In the genomic region with DNA sequence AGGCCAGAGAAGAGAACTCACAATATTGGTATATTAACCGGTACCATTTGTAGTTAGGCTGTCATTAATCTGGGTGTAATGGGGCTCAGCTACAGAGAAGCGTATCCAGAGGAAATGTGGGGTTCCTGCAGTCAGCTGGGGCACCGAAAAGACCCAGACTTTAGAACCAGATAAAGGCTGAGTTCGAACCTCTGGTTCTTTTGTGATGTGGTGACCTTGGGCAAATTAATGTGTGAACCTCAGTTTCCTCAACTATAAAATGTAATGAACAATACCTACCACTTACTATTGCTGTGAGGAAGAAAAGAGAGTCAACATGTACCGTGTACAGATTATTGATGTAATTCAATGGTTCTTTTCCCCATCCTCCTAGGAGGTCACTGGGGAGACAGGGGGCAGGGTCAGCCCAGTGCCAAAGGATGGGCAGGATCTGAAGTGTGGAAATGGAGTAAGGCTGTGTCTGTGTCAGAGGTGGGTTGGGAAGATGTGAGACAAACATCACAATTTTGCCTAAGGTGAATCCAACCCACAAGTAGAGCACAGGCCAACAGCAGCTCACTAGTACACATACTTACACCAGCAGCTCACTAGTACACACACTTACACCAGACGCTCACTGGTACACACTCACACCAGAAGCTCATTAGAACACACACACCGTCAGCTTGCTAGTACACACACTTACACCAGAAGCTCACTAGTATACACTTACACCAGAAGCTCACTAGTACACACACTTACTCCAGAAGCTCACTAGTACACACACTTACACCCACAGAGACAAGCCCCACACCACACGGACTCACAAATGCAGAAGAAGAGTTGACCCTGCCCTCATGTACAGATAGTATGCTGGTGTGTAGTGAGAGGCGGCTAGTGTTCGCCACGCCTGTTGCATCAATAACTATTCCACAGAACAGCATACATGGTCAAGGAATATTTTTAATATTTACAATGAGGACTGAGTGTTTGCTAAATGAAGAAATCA, we compare ENCODE assay signal across 11 cellular contexts. TPM values are rescaled to one million over a fixed set of nuclear protein-coding genes. Genes with fewer than 3 reads are reported as not detected.
A peak's percentile ranks its signal among the peaks of the same experiment; 100 is the strongest.
DNase-seq lines count a peak whose midpoint lies in the region; ATAC-seq lines count a peak whose summit lies in the region.
"Had no signal": no experiment of that assay in that cellular context is flagged by ENCODE, and none has a peak within 500 bp of the region (broad histone marks: within the 10 kb centered on the region; RNA-seq: fewer than 3 reads in every experiment).

No MANE protein-coding gene starts in this region.

- H2AK5ac ChIP-seq in mesenchymal stem cell (ENCODE audit: low read length, severe bottlenecking) = no peak overlapping the region

- H3K27me3 Mint-ChIP-seq in activated naive CD4-positive, alpha-beta T cell treated with anti-CD3 and anti-CD28 coated beads, Interleukin-2, amount 10 ng/mL, durations not matched to agents 7 days and 5 days = peaks cover 10% of the 10 kb centered on the region

- no peak overlapping the region for H3K14ac ChIP-seq in mesenchymal stem cell (ENCODE audit: low read length in 2 of 2)

- no peak overlapping the region for H3K9ac ChIP-seq in mesenchymal stem cell (ENCODE audit: low read length)

- no peak overlapping the region for H3K4ac ChIP-seq in mesenchymal stem cell (ENCODE audit: low read depth in 1 of 2, low read length in 2 of 2)

- no peak overlapping the region for H2BK120ac ChIP-seq in mesenchymal stem cell (ENCODE audit: low read depth, low read length)

- H3K9me3 ChIP-seq in mesenchymal stem cell (ENCODE audit: control insufficient read depth, low read length) = no peaks in the 10 kb centered on the region

- peak overlapping the region; percentile 92 for H3K4me3 Mint-ChIP-seq in activated naive CD4-positive, alpha-beta T cell treated with anti-CD3 and anti-CD28 coated beads, Interleukin-2, amount 10 ng/mL, durations not matched to agents 7 days and 5 days

- DNase-seq in activated naive CD4-positive, alpha-beta T cell treated with anti-CD3 and anti-CD28 coated beads, Interleukin-2, amount 10 ng/mL, durations not matched to agents 7 days and 5 days = peak; percentile 60
- no peak for DNase-seq in activated naive CD4-positive, alpha-beta T cell treated with Interleukin-2 at 50 U/mL for 16 hours
- no peak for DNase-seq in activated naive CD4-positive, alpha-beta T cell treated with anti-CD3 and anti-CD28 coated beads, Interleukin-2, amount 50 U/mL, for 72 hours (ENCODE audit: low spot score in 2 of 2)
- DNase-seq in mesenchymal stem cell (no peak), NCI-H345 treated with DMSO at 0.1 percent for 48 hours (lab: John Stamatoyannopoulos, UW; ENCODE audit: unreplicated experiment) (no peak), RKO (ENCODE audit: low spot score) (no peak)
- no peak for DNase-seq in stimulated activated CD4-positive, alpha-beta T cell treated with anti-CD3 and anti-CD28 coated beads, Interleukin-4, amount 100 ng/mL, for 1 hour
- DNase-seq: dorsolateral prefrontal cortex; stimulated activated CD4-positive, alpha-beta T cell treated with anti-CD3 and anti-CD28 coated beads, Interleukin-4, amount 100 ng/mL, for 4 hours had no signal

- CTCF ChIA-PET in activated naive CD4-positive, alpha-beta T cell treated with anti-CD3 and anti-CD28 coated beads, Interleukin-2, amount 10 ng/mL, durations not matched to agents 7 days and 5 days (lab: Charles Lee) = interaction anchor here (1.0 to 21.8 kb wide), 7 partner anchors 10 to 460 kb away, joined by 3 to 346 read pairs (median 4); no protein-coding TSS in a partner anchor

- H3K18ac ChIP-seq in mesenchymal stem cell (ENCODE audit: low read depth in 1 of 2, low read length in 2 of 2) = no peak overlapping the region

- H3K27ac ChIP-seq in mesenchymal stem cell (ENCODE audit: low read length, poor library complexity, severe bottlenecking) (no peak overlapping the region), urinary bladder (ENCODE audit: low read depth) (no peak overlapping the region)

- no peak overlapping the region for H4K91ac ChIP-seq in mesenchymal stem cell (ENCODE audit: low read length)

- H2BK5ac ChIP-seq in mesenchymal stem cell (ENCODE audit: low read depth, low read length, poor library complexity, severe bottlenecking) = no peak overlapping the region

- no peak overlapping the region for H2AFZ ChIP-seq in mesenchymal stem cell (ENCODE audit: low read depth, low read length)

- H3K4me1 ChIP-seq in mesenchymal stem cell (ENCODE audit: control insufficient read depth, insufficient read depth, low read depth, low read length) (peaks cover 13% of the 10 kb centered on the region), urinary bladder (ENCODE audit: insufficient read depth) (no peaks in the 10 kb centered on the region)

- no peak overlapping the region for H3K4me3 ChIP-seq in mesenchymal stem cell (ENCODE audit: insufficient read depth in 1 of 2, low read depth in 1 of 2, low read length in 2 of 2)
- peak overlapping the region; percentile 50 for H3K4me3 ChIP-seq in urinary bladder (ENCODE audit: low read depth, low read length)

- ATAC-seq in activated naive CD4-positive, alpha-beta T cell treated with anti-CD3 and anti-CD28 coated beads, Interleukin-2, amount 50 U/mL, for 72 hours = peak; percentile 23 to 36
- ATAC-seq: SK-N-SH treated with all-trans-retinoic acid at 6 μM for 48 hours had no signal

- H3K27ac Mint-ChIP-seq in activated naive CD4-positive, alpha-beta T cell treated with anti-CD3 and anti-CD28 coated beads, Interleukin-2, amount 10 ng/mL, durations not matched to agents 7 days and 5 days = peak overlapping the region; percentile 100
- peak overlapping the region; percentile 100 for H3K27ac Mint-ChIP-seq in activated naive CD4-positive, alpha-beta T cell treated with anti-CD3 and anti-CD28 coated beads, Interleukin-2, amount 50 U/mL, for 72 hours

- no peaks in the 10 kb centered on the region for H3K79me1 ChIP-seq in mesenchymal stem cell (replicated peaks; ENCODE audit: low read length, poor library complexity, severe bottlenecking)

- no peak overlapping the region for H3K4me2 ChIP-seq in mesenchymal stem cell (ENCODE audit: low read length, poor library complexity, severe bottlenecking)

- H3K23ac ChIP-seq in mesenchymal stem cell (ENCODE audit: low read length in 2 of 2) = peak overlapping the region in 1 of 2 experiments; percentile 42

- peaks cover 69% of the 10 kb centered on the region for H3K4me1 Mint-ChIP-seq in activated naive CD4-positive, alpha-beta T cell treated with anti-CD3 and anti-CD28 coated beads, Interleukin-2, amount 10 ng/mL, durations not matched to agents 7 days and 5 days

- peak overlapping the region; percentile 35 for H4K8ac ChIP-seq in mesenchymal stem cell (ENCODE audit: low read length)

- H3K36me3 Mint-ChIP-seq in activated naive CD4-positive, alpha-beta T cell treated with anti-CD3 and anti-CD28 coated beads, Interleukin-2, amount 10 ng/mL, durations not matched to agents 7 days and 5 days = peaks cover 88% of the 10 kb centered on the region
- peaks cover 79 to 92% of the 10 kb centered on the region in 2 donors for H3K36me3 Mint-ChIP-seq in activated naive CD4-positive, alpha-beta T cell treated with anti-CD3 and anti-CD28 coated beads, Interleukin-2, amount 50 U/mL, for 72 hours

- 81% methylated on average over 5 of the region's 11 CpGs for WGBS in mesenchymal stem cell
- WGBS in urinary bladder = 76% methylated on average over 11 of the region's 11 CpGs

- no peaks in the 10 kb centered on the region for H3K9me3 Mint-ChIP-seq in activated naive CD4-positive, alpha-beta T cell treated with anti-CD3 and anti-CD28 coated beads, Interleukin-2, amount 10 ng/mL, durations not matched to agents 7 days and 5 days
- no peaks in the 10 kb centered on the region for H3K9me3 Mint-ChIP-seq in activated naive CD4-positive, alpha-beta T cell treated with anti-CD3 and anti-CD28 coated beads, Interleukin-2, amount 50 U/mL, for 72 hours

- peaks cover 91 to 96% of the 10 kb centered on the region in 2 experiments for H3K27me3 ChIP-seq in mesenchymal stem cell (ENCODE audit: control insufficient read depth in 1 of 2, insufficient read depth in 1 of 2, low read length in 2 of 2)

- no peak overlapping the region for H2BK12ac ChIP-seq in mesenchymal stem cell (ENCODE audit: low read length in 2 of 2)

- H3K36me3 ChIP-seq in mesenchymal stem cell (ENCODE audit: control insufficient read depth in 1 of 2, insufficient read depth in 2 of 2, low read depth in 1 of 2, low read length in 2 of 2) (no peaks in the 10 kb centered on the region), urinary bladder (ENCODE audit: insufficient read depth) (no peaks in the 10 kb centered on the region)

- no peak overlapping the region for H2BK15ac ChIP-seq in mesenchymal stem cell (ENCODE audit: low read depth, poor library complexity, severe bottlenecking)

RNA-seq across cellular contexts. Expression of gene PRSS2, which starts 28.0 kb away (rescaled TPM):
- under 1 TPM in 1 of 2 donors, not detected in 1; 0.82 TPM for total RNA-seq in activated naive CD4-positive, alpha-beta T cell treated with anti-CD3 and anti-CD28 coated beads, Interleukin-2, amount 50 U/mL, for 72 hours
- not detected for polyA plus RNA-seq in mesenchymal stem cell (2013, experiment 1 of 2)
- not detected for polyA plus RNA-seq in mesenchymal stem cell (2013, experiment 2 of 2)
- total RNA-seq in urinary bladder = not detected
- polyA plus RNA-seq in urinary bladder = 3.2 TPM
- total RNA-seq: dorsolateral prefrontal cortex had no signal

RNA-seq across cellular contexts. Expression of gene PRSS1, which starts 49.5 kb away (rescaled TPM):
- total RNA-seq in activated naive CD4-positive, alpha-beta T cell treated with anti-CD3 and anti-CD28 coated beads, Interleukin-2, amount 50 U/mL, for 72 hours = not detected
- polyA plus RNA-seq in mesenchymal stem cell (2013, experiment 1 of 2) = not detected
- polyA plus RNA-seq in mesenchymal stem cell (2013, experiment 2 of 2) = not detected
- total RNA-seq in urinary bladder = not detected
- 3.0 TPM for polyA plus RNA-seq in urinary bladder
- total RNA-seq: dorsolateral prefrontal cortex had no signal

RNA-seq across cellular contexts. Expression of gene EPHB6, which starts 56.1 kb away (rescaled TPM):
- total RNA-seq in activated naive CD4-positive, alpha-beta T cell treated with anti-CD3 and anti-CD28 coated beads, Interleukin-2, amount 50 U/mL, for 72 hours = 10 to 100 TPM; 16.0 to 32.8 TPM
- 0.33 TPM for polyA plus RNA-seq in mesenchymal stem cell (2013, experiment 1 of 2)
- polyA plus RNA-seq in mesenchymal stem cell (2013, experiment 2 of 2) = 0.67 TPM
- 10.8 TPM for total RNA-seq in urinary bladder
- 23.4 TPM for polyA plus RNA-seq in urinary bladder
